ENCODE assay signal across 12 cellular contexts in genomic region chr6:150059973-150060372, GRCh38. TPM values are rescaled to one million over a fixed set of nuclear protein-coding genes. Genes with fewer than 3 reads are reported as not detected.
DNase-seq lines count a peak whose midpoint lies in the region; ATAC-seq, FAIRE-seq and TF ChIP-seq lines count a peak whose summit lies in the region.
"Not testable (repeated sequence)": the region's sequence is repeated elsewhere in the genome, so short reads cannot be mapped to it uniquely, and the experiment has no call there.
"Had no signal": no experiment of that assay in that cellular context is flagged by ENCODE, and none has a peak within 500 bp of the region (broad histone marks: within the 10 kb centered on the region; RNA-seq: fewer than 3 reads in every experiment).

No MANE protein-coding gene starts in this region.

- not testable (repeated sequence) for H3K9me3 Mint-ChIP-seq in activated T-cell treated with anti-CD3 and anti-CD28 coated beads, Interleukin-2, amount 50 U/mL, for 4 hours; naive thymus-derived CD4-positive, alpha-beta T cell

- not testable (repeated sequence) for H3K4me1 Mint-ChIP-seq in activated T-cell treated with anti-CD3 and anti-CD28 coated beads, Interleukin-2, amount 50 U/mL, for 4 hours (ENCODE audit: low read depth); naive thymus-derived CD4-positive, alpha-beta T cell

- not testable (repeated sequence) for H3F3A ChIP-seq in Loucy (ENCODE audit: low read depth)

- peaks cover 30% of the 10 kb centered on the region for H3K27me3 Mint-ChIP-seq in activated T-cell treated with anti-CD3 and anti-CD28 coated beads, Interleukin-2, amount 50 U/mL, for 4 hours (ENCODE audit: low read depth)
- H3K27me3 Mint-ChIP-seq in naive thymus-derived CD4-positive, alpha-beta T cell = peaks cover 19 to 44% (median 38%) of the 10 kb centered on the region in 5 donors

- not testable (repeated sequence) for H3K9me1 ChIP-seq in K562 (ENCODE audit: control insufficient read depth, insufficient read depth, low read length)

- POLR2A ChIA-PET in K562 (lab: Yijun Ruan, JAX) = interaction anchor here (1.3 kb wide), 1 partner anchor 25 kb away, joined by 4 read pairs; no protein-coding TSS in a partner anchor
- POLR2A ChIA-PET in naive thymus-derived CD4-positive, alpha-beta T cell (lab: Charles Lee) = not testable (repeated sequence)

- H2AFZ ChIP-seq in Loucy (ENCODE audit: low read length) = peak overlapping the region; percentile 7; the same call in 1 of the 2 replicates
- H2AFZ ChIP-seq in K562 (ENCODE audit: low read depth, low read length) = not testable (repeated sequence)

- H3K9me3 ChIP-seq in Loucy (ENCODE audit: insufficient read depth, low read depth, low read length); K562 (replicated peaks; ENCODE audit: control insufficient read depth, insufficient read depth, low read depth, low read length); naive thymus-derived CD4-positive, alpha-beta T cell (ENCODE audit: control insufficient read depth in 2 of 3, low read length in 3 of 3): not testable (repeated sequence)

- not testable (repeated sequence) for TF ChIP-seq RAD21 in K562 (CRISPR knock-in tag; conservative IDR thresholded peaks at IDR 0.05 in 1 of 2, IDR thresholded peaks at IDR 0.05 in 1 of 2)

- peak; percentile 67 for ATAC-seq in GM21423 (IDR thresholded peaks at IDR 0.05; ENCODE audit: unreplicated experiment)
- peak; percentile 70 to 73 for ATAC-seq in activated CD4-positive, CD25-positive, alpha-beta regulatory T cell treated with anti-CD3 and anti-CD28 coated beads, Interleukin-2, amount 50 U/mL, for 24 hours
- peak; percentile 57 to 65 for ATAC-seq in activated T-cell treated with anti-CD3 and anti-CD28 coated beads, Interleukin-2, amount 50 U/mL, for 4 hours
- peak; percentile 59 for ATAC-seq in K562
- ATAC-seq in naive thymus-derived CD4-positive, alpha-beta T cell = peak; percentile 56

- not testable (repeated sequence) for H4K20me1 ChIP-seq in Loucy (ENCODE audit: insufficient read depth, low read length, poor library complexity, severe bottlenecking); K562 (replicated peaks; ENCODE audit: control insufficient read depth, insufficient read depth, low read length)

- H3K9me2 ChIP-seq in Loucy (replicated peaks; ENCODE audit: low read depth, low read length) = not testable (repeated sequence)

- not testable (repeated sequence) for TF ChIP-seq EP300 in K562 (IDR thresholded peaks at IDR 0.05; ENCODE audit: low read length)

- in situ Hi-C loops in K562 (cut with MboI) = loop anchor here (25.0 kb wide), 1 partner anchor 752 kb away; no protein-coding TSS in a partner anchor

- TF ChIP-seq CTCF in Loucy (conservative IDR thresholded peaks at IDR 0.05; ENCODE audit: low read length); K562 (IDR thresholded peaks at IDR 0.05 in 2 of 3, conservative IDR thresholded peaks at IDR 0.05 in 1 of 3; ENCODE audit: insufficient read depth in 2 of 3, low read depth in 1 of 3, low read length in 3 of 3): not testable (repeated sequence)

- not testable (repeated sequence) for TF ChIP-seq POLR2A in K562 (conservative IDR thresholded peaks at IDR 0.05)

- not testable (repeated sequence) for H3K36me3 Mint-ChIP-seq in activated T-cell treated with anti-CD3 and anti-CD28 coated beads, Interleukin-2, amount 50 U/mL, for 4 hours (ENCODE audit: insufficient read depth)
- H3K36me3 Mint-ChIP-seq in naive thymus-derived CD4-positive, alpha-beta T cell = peaks cover 0 to 11% (median 0%) of the 10 kb centered on the region in 5 donors

- peak overlapping the region; percentile 26 for H3K4me2 ChIP-seq in Loucy (ENCODE audit: low read depth, low read length, poor library complexity, severe bottlenecking)
- H3K4me2 ChIP-seq in K562 (ENCODE audit: insufficient read depth, low read length) = not testable (repeated sequence)

- H3K27ac ChIP-seq in K562 (ENCODE audit: extremely low read depth, low read depth, low read length); naive thymus-derived CD4-positive, alpha-beta T cell (ENCODE audit: low read depth, low read length): not testable (repeated sequence)

- H3K27ac Mint-ChIP-seq in naive thymus-derived CD4-positive, alpha-beta T cell = not testable (repeated sequence)

- DNase-seq in DMS53 (lab: John Stamatoyannopoulos, UW) = peak; percentile 21
- DNase-seq in activated T-cell treated with anti-CD3 and anti-CD28 coated beads, Interleukin-2, amount 50 U/mL, for 4 hours; K562 (ENCODE audit: extremely low read depth in 1 of 4, low spot score in 3 of 4); naive thymus-derived CD4-positive, alpha-beta T cell: not testable (repeated sequence)

- 3% methylated on average over 7 of the region's 7 CpGs for WGBS in K562 (ENCODE audit: insufficient coverage, low coverage, missing lambda C conversion rate)

- intact Hi-C loops in K562 (cut with micrococcal nuclease); naive thymus-derived CD4-positive, alpha-beta T cell (cut with micrococcal nuclease): not testable (repeated sequence)

- not testable (repeated sequence) for H3K27me3 ChIP-seq in Loucy (ENCODE audit: insufficient read depth, low read length, poor library complexity, severe bottlenecking); naive thymus-derived CD4-positive, alpha-beta T cell (ENCODE audit: control insufficient read depth in 2 of 2, insufficient read depth in 2 of 2, low read length in 2 of 2)
- peaks cover 53 to 70% of the 10 kb centered on the region in 2 experiments for H3K27me3 ChIP-seq in K562 (ENCODE audit: control insufficient read depth in 2 of 2, insufficient read depth in 2 of 2, low read length in 2 of 2)

- not testable (repeated sequence) for H3K36me3 ChIP-seq in Loucy (ENCODE audit: insufficient read depth, low read length); K562 (ENCODE audit: control insufficient read depth, insufficient read depth, low read length); naive thymus-derived CD4-positive, alpha-beta T cell (ENCODE audit: control insufficient read depth in 2 of 3, insufficient read depth in 3 of 3, low read length in 3 of 3)

- H3K9ac ChIP-seq in Loucy (ENCODE audit: low read depth, low read length, poor library complexity, severe bottlenecking); K562 (ENCODE audit: insufficient read depth in 1 of 2, low read depth in 2 of 2, low read length in 2 of 2): not testable (repeated sequence)

- FAIRE-seq in K562 (lab: Jason Lieb, UNC) = not testable (repeated sequence)

- peaks cover 14% of the 10 kb centered on the region for H3K4me1 ChIP-seq in Loucy (ENCODE audit: insufficient read depth, low read length, poor library complexity, severe bottlenecking)
- H3K4me1 ChIP-seq in K562 (replicated peaks in 1 of 2; ENCODE audit: control insufficient read depth in 2 of 2, insufficient read depth in 2 of 2, low read length in 2 of 2); naive thymus-derived CD4-positive, alpha-beta T cell (ENCODE audit: control insufficient read depth in 2 of 2, insufficient read depth in 2 of 2, low read length in 2 of 2): not testable (repeated sequence)

- H3K79me2 ChIP-seq in Loucy (ENCODE audit: insufficient read depth, low read length); K562 (ENCODE audit: control insufficient read depth, insufficient read depth, low read length): not testable (repeated sequence)

- CTCF ChIA-PET in K562 (lab: Yijun Ruan, JAX; ENCODE audit: low intra/inter-chr PET ratio); naive thymus-derived CD4-positive, alpha-beta T cell (lab: Charles Lee): not testable (repeated sequence)

- BruUV-seq in K562 (replicated peaks; lab: Mats Ljungman, UMichigan) = not testable (repeated sequence)

- H3K4me3 Mint-ChIP-seq in activated T-cell treated with anti-CD3 and anti-CD28 coated beads, Interleukin-2, amount 50 U/mL, for 4 hours = not testable (repeated sequence)
- H3K4me3 Mint-ChIP-seq in naive thymus-derived CD4-positive, alpha-beta T cell = peak overlapping the region in 1 of 10 donors; percentile 31

- not testable (repeated sequence) for H3K4me3 ChIP-seq in Loucy (ENCODE audit: low read length, poor library complexity, severe bottlenecking); K562; naive thymus-derived CD4-positive, alpha-beta T cell (ENCODE audit: low read length)

RNA-seq across cellular contexts. Expression of gene ULBP3, which starts 8.9 kb away (rescaled TPM):
- 1 to 10 TPM in 1 of 3 donors, under 1 TPM in 2; 0.40 to 1.1 (median 0.63) TPM for total RNA-seq in activated T-cell treated with anti-CD3 and anti-CD28 coated beads, Interleukin-2, amount 50 U/mL, for 4 hours
- total RNA-seq in K562 (2011; cell fraction: chromatin; rRNA removed; ENCODE audit: low replicate concordance) = not detected in 2 replicates
- total RNA-seq in K562 (2011; cell fraction: nucleolus; rRNA removed) = not detected in 2 replicates
- not detected in 2 replicates for total RNA-seq in K562 (2011; cell fraction: nucleoplasm; rRNA removed)
- total RNA-seq in K562 (2014; rRNA removed) = 0.57 TPM in 1 of 2 replicates, not detected in the other
- total RNA-seq in K562 (2014; rRNA removed; fragmentation: Illumina TruSeq; extraction: Trizol) = not detected in 2 replicates
- total RNA-seq in K562 (2015; rRNA removed; fragmentation: Illumina TruSeq; extraction: Trizol) = 0.23 TPM in 1 of 2 replicates, not detected in the other
- total RNA-seq in K562 (2021) = 0.38 TPM in 1 of 2 replicates, not detected in the other
- 0.25 TPM in 1 of 2 replicates, not detected in the other for polyA plus RNA-seq in K562 (2011; rRNA removed)
- not detected in 2 replicates for polyA plus RNA-seq in K562 (2011; cell fraction: cytosol; rRNA removed)
- polyA plus RNA-seq in K562 (2011; cell fraction: nucleus; rRNA removed) = not detected in 2 replicates
- polyA plus RNA-seq in K562 (2012) = 0.12 and 0.14 TPM in 2 replicates
- polyA plus RNA-seq in K562 (2014; fragmentation: Illumina TruSeq; extraction: Trizol) = not detected in 2 replicates
- polyA plus RNA-seq in K562 (2014; fragmentation: Nextera tagmentation; extraction: Ambion mirVana) = not detected
- polyA plus RNA-seq in K562 (2014; rRNA removed) = 0.33 TPM in 1 of 2 replicates, not detected in the other
- polyA minus RNA-seq in K562 (2011; rRNA and poly(A)+ RNA removed) = 0.53 TPM in 1 of 2 replicates, not detected in the other
- not detected in 2 replicates for polyA minus RNA-seq in K562 (2011; cell fraction: cytosol; rRNA and poly(A)+ RNA removed)
- polyA minus RNA-seq in K562 (2011; cell fraction: nucleus; rRNA and poly(A)+ RNA removed) = not detected in 2 replicates
- total RNA-seq in naive thymus-derived CD4-positive, alpha-beta T cell = 1 to 10 TPM in 1 of 5 experiments, under 1 TPM in 1, not detected in 3; 0.42 to 1.5 TPM
- under 1 TPM; 0.27 to 0.36 TPM for polyA plus RNA-seq in naive thymus-derived CD4-positive, alpha-beta T cell

RNA-seq across cellular contexts. Expression of gene RAET1L, which starts 34.6 kb away (rescaled TPM):
- not detected for total RNA-seq in activated T-cell treated with anti-CD3 and anti-CD28 coated beads, Interleukin-2, amount 50 U/mL, for 4 hours
- total RNA-seq in K562 (2011; cell fraction: chromatin; rRNA removed; ENCODE audit: low replicate concordance) = not detected in 2 replicates
- not detected in 2 replicates for total RNA-seq in K562 (2011; cell fraction: nucleolus; rRNA removed)
- total RNA-seq in K562 (2011; cell fraction: nucleoplasm; rRNA removed) = not detected in 2 replicates
- total RNA-seq in K562 (2014; rRNA removed) = not detected in 2 replicates
- not detected in 2 replicates for total RNA-seq in K562 (2014; rRNA removed; fragmentation: Illumina TruSeq; extraction: Trizol)
- not detected in 2 replicates for total RNA-seq in K562 (2015; rRNA removed; fragmentation: Illumina TruSeq; extraction: Trizol)
- not detected in 2 replicates for total RNA-seq in K562 (2021)
- polyA plus RNA-seq in K562 (2011; rRNA removed) = not detected in 2 replicates
- not detected in 2 replicates for polyA plus RNA-seq in K562 (2011; cell fraction: cytosol; rRNA removed)
- polyA plus RNA-seq in K562 (2011; cell fraction: nucleus; rRNA removed) = not detected in 2 replicates
- polyA plus RNA-seq in K562 (2012) = not detected in 2 replicates
- polyA plus RNA-seq in K562 (2014; fragmentation: Illumina TruSeq; extraction: Trizol) = not detected in 2 replicates
- not detected for polyA plus RNA-seq in K562 (2014; fragmentation: Nextera tagmentation; extraction: Ambion mirVana)
- not detected in 2 replicates for polyA plus RNA-seq in K562 (2014; rRNA removed)
- not detected in 2 replicates for polyA minus RNA-seq in K562 (2011; rRNA and poly(A)+ RNA removed)
- not detected in 2 replicates for polyA minus RNA-seq in K562 (2011; cell fraction: cytosol; rRNA and poly(A)+ RNA removed)
- not detected in 2 replicates for polyA minus RNA-seq in K562 (2011; cell fraction: nucleus; rRNA and poly(A)+ RNA removed)
- not detected for total RNA-seq in naive thymus-derived CD4-positive, alpha-beta T cell
- not detected for polyA plus RNA-seq in naive thymus-derived CD4-positive, alpha-beta T cell
- total RNA-seq: CD4-positive, alpha-beta memory T cell; H7; LHCN-M2 had no signal
- polyA plus RNA-seq: CD4-positive, alpha-beta memory T cell; IgD-negative memory B cell; SK-N-SH had no signal
